In genomic region chr4:153027879-153028278, GRCh38 we compare ENCODE assay signal across 23 cellular contexts.
"Had no signal": no experiment of that assay in that cellular context is flagged by ENCODE, and none has a peak within 500 bp of the region (broad histone marks: within the 10 kb centered on the region; RNA-seq: fewer than 3 reads in every experiment).

No MANE protein-coding gene starts in this region.

- ATAC-seq: gastrocnemius medialis; left ventricle myocardium superior; lower lobe of right lung; naive thymus-derived CD8-positive, alpha-beta T cell; sciatic nerve; stimulated activated effector memory CD8-positive, alpha-beta T cell treated with anti-CD3 and anti-CD28 coated beads, Interleukin-12 subunit alpha, Interleukin-12 subunit beta, amount 100 ng/mL, for 72 hours had no signal

- H3K27ac Mint-ChIP-seq: naive thymus-derived CD8-positive, alpha-beta T cell; nephron progenitor cell; stimulated activated effector memory CD8-positive, alpha-beta T cell treated with anti-CD3 and anti-CD28 coated beads, Interleukin-12 subunit alpha, Interleukin-12 subunit beta, amount 100 ng/mL, for 72 hours had no signal

- H3K4me3 Mint-ChIP-seq: naive thymus-derived CD8-positive, alpha-beta T cell; nephron progenitor cell; stimulated activated effector memory CD8-positive, alpha-beta T cell treated with anti-CD3 and anti-CD28 coated beads, Interleukin-12 subunit alpha, Interleukin-12 subunit beta, amount 100 ng/mL, for 72 hours had no signal

- H3K4me3 ChIP-seq: dorsolateral prefrontal cortex, gastrocnemius medialis, lower lobe of right lung, prostate gland, right atrium auricular region, smooth muscle cell, stomach, thyroid gland, vagina had no signal

- H3K36me3 ChIP-seq: gastrocnemius medialis, lower lobe of right lung, prostate gland, right atrium auricular region, stomach, thyroid gland, vagina had no signal

- DNase-seq: dorsolateral prefrontal cortex; effector CD4-positive, alpha-beta T cell; gastrocnemius medialis; head of caudate nucleus; left ventricle myocardium superior; lower lobe of right lung; naive thymus-derived CD8-positive, alpha-beta T cell; nephron progenitor cell; nucleus accumbens; stimulated activated CD4-positive, alpha-beta T cell treated with anti-CD3 and anti-CD28 coated beads, Interleukin-12 subunit alpha, Interleukin-12 subunit beta, amount 100 ng/mL, for 4 hours; stimulated activated CD4-positive, alpha-beta T cell treated with anti-CD3 and anti-CD28 coated beads, Interleukin-1b, Interleukin-23, amount 100 ng/mL, for 48 hours; stimulated activated CD4-positive, alpha-beta T cell treated with anti-CD3 and anti-CD28 coated beads, Interleukin-4, amount 100 ng/mL, for 24 hours; stimulated activated naive CD4-positive, alpha-beta T cell treated with Interleukin-2 at 50 U/mL for 16 hours; stomach; thyroid gland; trophoblast cell had no signal

- H3K4me2 ChIP-seq: smooth muscle cell had no signal

- FAIRE-seq: keratinocyte had no signal

- H3K36me3 Mint-ChIP-seq: stimulated activated effector memory CD8-positive, alpha-beta T cell treated with anti-CD3 and anti-CD28 coated beads, Interleukin-12 subunit alpha, Interleukin-12 subunit beta, amount 100 ng/mL, for 72 hours had no signal

- H3K27ac ChIP-seq: dorsolateral prefrontal cortex, gastrocnemius medialis, lower lobe of right lung, prostate gland, right atrium auricular region, stomach, thyroid gland, vagina had no signal

- H3K4me1 Mint-ChIP-seq: stimulated activated effector memory CD8-positive, alpha-beta T cell treated with anti-CD3 and anti-CD28 coated beads, Interleukin-12 subunit alpha, Interleukin-12 subunit beta, amount 100 ng/mL, for 72 hours had no signal

- H3K4me1 ChIP-seq: gastrocnemius medialis, lower lobe of right lung, prostate gland, right atrium auricular region, stomach had no signal

- H3K27me3 ChIP-seq: gastrocnemius medialis, right atrium auricular region, stomach, thyroid gland, vagina had no signal
